ENCODE assay signal across 8 cellular contexts in the genomic region with DNA sequence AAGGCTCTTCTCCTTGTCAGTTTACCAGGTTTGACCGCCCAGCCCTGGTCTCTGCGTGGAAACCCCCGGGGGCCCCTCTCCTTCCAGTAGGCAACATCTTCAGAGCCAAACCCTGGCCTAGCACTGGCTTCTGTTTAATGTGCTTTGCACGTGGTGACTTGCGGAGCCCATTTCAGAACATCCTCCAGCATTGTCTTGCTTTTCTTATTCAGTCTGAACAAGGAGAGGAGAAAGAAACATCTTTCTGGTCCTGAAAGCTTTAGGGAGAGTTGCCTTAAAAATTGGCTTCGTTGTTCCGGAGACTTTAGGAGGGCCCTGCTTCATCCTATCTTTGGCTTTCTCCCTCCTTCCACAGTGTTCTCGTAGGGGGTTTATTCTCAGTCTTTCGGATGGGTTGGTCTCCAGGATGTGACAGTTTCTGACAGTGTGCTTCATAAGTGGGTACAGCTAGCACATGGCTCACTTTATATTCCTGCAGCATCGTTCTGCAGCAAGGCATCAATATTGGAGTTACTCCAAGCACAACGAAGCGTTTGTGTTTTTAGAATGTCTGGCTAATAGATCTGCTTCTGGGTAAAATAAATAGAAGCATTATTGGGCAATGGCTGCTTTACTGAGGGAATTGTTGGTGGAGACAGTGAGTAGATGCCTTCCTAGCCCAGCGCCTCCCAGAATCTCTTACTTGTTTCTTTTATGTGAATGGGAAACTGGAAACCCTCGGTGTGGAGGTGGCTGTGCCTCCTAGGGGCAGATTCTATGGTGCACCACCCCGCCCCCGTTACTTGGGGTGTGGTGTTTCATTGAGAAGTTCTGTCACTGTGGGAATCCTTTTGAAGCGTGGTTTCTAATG. TPM values are rescaled to one million over a fixed set of nuclear protein-coding genes. Genes with fewer than 3 reads are reported as not detected.
DNase-seq lines count a peak whose midpoint lies in the region; ATAC-seq and TF ChIP-seq lines count a peak whose summit lies in the region.

No MANE protein-coding gene starts in this region.

- no peak for TF ChIP-seq POLR2A in testis (IDR thresholded peaks at IDR 0.05)

- H3K27me3 ChIP-seq in KMS-11 (ENCODE audit: insufficient read depth, low read depth) (no peaks in the 10 kb centered on the region), brain microvascular endothelial cell (replicated peaks) (no peaks in the 10 kb centered on the region), testis (no peaks in the 10 kb centered on the region)

- intact Hi-C loops in testis (cut with DNase I; ENCODE audit: low total_unique reads), result no loop called here

- H4K20me1 ChIP-seq in KMS-11 (ENCODE audit: insufficient read depth), result no peaks in the 10 kb centered on the region

- H3K4me3 ChIP-seq in KMS-11 (IDR thresholded peaks at IDR 0.05; ENCODE audit: insufficient read depth, low read depth, low read length) (no peak overlapping the region), brain microvascular endothelial cell (ENCODE audit: low read depth, low read length) (peak overlapping the region; percentile 66), testis (peak overlapping the region; percentile 66 to 77)

- ATAC-seq in left lobe of liver (peak; percentile 8), HG03442 (IDR thresholded peaks at IDR 0.05; ENCODE audit: unreplicated experiment) (no peak)

- peaks cover 43% of the 10 kb centered on the region for H3K4me1 ChIP-seq in KMS-11 (ENCODE audit: low read depth, poor library complexity, severe bottlenecking)
- H3K4me1 ChIP-seq in testis, result peaks cover 15% of the 10 kb centered on the region

- peak overlapping the region; percentile 8; the same call in 1 of the 2 replicates for H2AFZ ChIP-seq in KMS-11 (ENCODE audit: low read depth)

- no peak for TF ChIP-seq CTCF in KMS-11 (conservative IDR thresholded peaks at IDR 0.05; ENCODE audit: low read depth, low read length)
- TF ChIP-seq CTCF in brain microvascular endothelial cell (IDR thresholded peaks at IDR 0.05; ENCODE audit: low read depth, low read length, missing control alignments), result peak; percentile 56
- TF ChIP-seq CTCF in testis (IDR thresholded peaks at IDR 0.05), result no peak

- H3K27ac ChIP-seq in KMS-11 (peak overlapping the region; percentile 63), brain microvascular endothelial cell (peak overlapping the region; percentile 27), testis (no peak overlapping the region)

- peak overlapping the region; percentile 79; the same call in 1 of the 2 replicates for H3K9ac ChIP-seq in KMS-11

- no peaks in the 10 kb centered on the region for H3K36me3 ChIP-seq in KMS-11 (ENCODE audit: insufficient read depth)
- no peaks in the 10 kb centered on the region for H3K36me3 ChIP-seq in brain microvascular endothelial cell (replicated peaks)
- no peaks in the 10 kb centered on the region for H3K36me3 ChIP-seq in testis (ENCODE audit: low read depth, missing control alignments)

- WGBS in testis, 2 donors, result 17 to 27% methylated on average over 17 of the region's 17 CpGs

- peak; percentile 74 for DNase-seq in DMS 273 (lab: John Stamatoyannopoulos, UW; ENCODE audit: unreplicated experiment)
- DNase-seq in brain microvascular endothelial cell, result no peak
- DNase-seq in left lobe of liver (ENCODE audit: low spot score), result no peak
- no peak for DNase-seq in testis
- DNase-seq in stimulated activated CD4-positive, alpha-beta T cell treated with anti-CD3 and anti-CD28 coated beads, Interleukin-15, amount 100 ng/mL, for 24 hours, result no peak
- no peak for DNase-seq in stimulated activated CD4-positive, alpha-beta T cell treated with anti-CD3 and anti-CD28 coated beads, Interleukin-12 subunit alpha, Interleukin-12 subunit beta, amount 100 ng/mL, for 4 hours

- H3K9me3 ChIP-seq in testis, result no peaks in the 10 kb centered on the region

- in situ Hi-C loops in brain microvascular endothelial cell (cut with HindIII; ENCODE audit: low pct_ligation_motif_present, low sequenced_read_pairs), result loop anchor here (25.0 kb wide), 1 partner anchor 268 kb away; no protein-coding TSS in a partner anchor

- H3K79me2 ChIP-seq in KMS-11 (ENCODE audit: insufficient read depth, low read depth), result peaks cover 59% of the 10 kb centered on the region

- H3K4me2 ChIP-seq in KMS-11, result peak overlapping the region; percentile 96

RNA-seq across cellular contexts. Expression of a gene that starts 1.8 kb away (rescaled TPM):
- total RNA-seq in left lobe of liver, result 78.8 TPM
- total RNA-seq in testis, result 10 to 100 TPM; 54.0 to 69.1 TPM
- 130 TPM for polyA plus RNA-seq in testis (ENCODE audit: insufficient read depth, low read depth, low replicate concordance)

RNA-seq across cellular contexts. Expression of a gene that starts 32.3 kb away (rescaled TPM):
- total RNA-seq in left lobe of liver (not detected), testis (10 to 100 TPM; 33.6 to 41.5 TPM)
- 117 TPM for polyA plus RNA-seq in testis (ENCODE audit: insufficient read depth, low read depth, low replicate concordance)

Comparison
In these comparisons a context has a peak if more than half of its experiments do, and no peak if none do; other contexts are left out.
1. H3K27ac ChIP-seq: peak in KMS-11 (single experiment) and brain microvascular endothelial cell (single experiment); none in testis (0 of 2).
2. RNA of a gene that starts 32.3 kb away (total RNA-seq): 33.6 to 41.5 TPM in testis; not detected in left lobe of liver (single experiment); every median in the first group is over 10 times any median in the second.